Comparison of ENCODE assay signal across 14 cellular contexts in genomic region chr18:25289040-25289631, GRCh38.
DNase-seq lines count a peak whose midpoint lies in the region; ATAC-seq and TF ChIP-seq lines count a peak whose summit lies in the region.
"Had no signal": no experiment of that assay in that cellular context is flagged by ENCODE, and none has a peak within 500 bp of the region (broad histone marks: within the 10 kb centered on the region; RNA-seq: fewer than 3 reads in every experiment).

No MANE protein-coding gene starts in this region.

- no peaks in the 10 kb centered on the region for H3K4me1 ChIP-seq in testis
- H3K4me1 ChIP-seq: Peyer's patch had no signal

- peak overlapping the region; percentile 30 for H3K4me3 ChIP-seq in fibroblast of mammary gland (ENCODE audit: control insufficient read depth, low read depth, low read length)
- no peak overlapping the region for H3K4me3 ChIP-seq in testis
- H3K4me3 ChIP-seq: cardiac muscle cell, Peyer's patch, thoracic aorta had no signal

- WGBS in testis, 2 donors: 57 to 70% methylated on average over 9 of the region's 9 CpGs

- ATAC-seq in HG02610 (IDR thresholded peaks at IDR 0.05; ENCODE audit: unreplicated experiment) (no peak), GM18519 (IDR thresholded peaks at IDR 0.05; ENCODE audit: low FRiP score, unreplicated experiment) (no peak)
- ATAC-seq: activated CD8-positive, alpha-beta T cell treated with anti-CD3 and anti-CD28 coated beads for 36 hours had no signal

- no peaks in the 10 kb centered on the region for H3K36me3 ChIP-seq in testis (ENCODE audit: low read depth, missing control alignments)
- H3K36me3 ChIP-seq: cardiac muscle cell, Peyer's patch, thoracic aorta had no signal

- in situ Hi-C loops in SK-MEL-5 (cut with HindIII; ENCODE audit: low pct_unique_long_range_greater_than_20kb, low sequenced_read_pairs): no loop called here

- H3K9me3 ChIP-seq in testis: no peaks in the 10 kb centered on the region
- H3K9me3 ChIP-seq: Peyer's patch, thoracic aorta had no signal

- intact Hi-C loops in testis (cut with DNase I; ENCODE audit: low total_unique reads): no loop called here

- no peak overlapping the region for H3K27ac ChIP-seq in testis
- H3K27ac ChIP-seq: cardiac muscle cell, Peyer's patch, thoracic aorta had no signal

- TF ChIP-seq CTCF in fibroblast of mammary gland (conservative IDR thresholded peaks at IDR 0.05; ENCODE audit: control insufficient read depth, insufficient read depth, low read depth, low read length) (no peak), testis (IDR thresholded peaks at IDR 0.05) (no peak)

- DNase-seq in ELR (ENCODE audit: low read depth) (peak; percentile 75), SK-MEL-5 (ENCODE audit: low read depth, low spot score) (peak; percentile 90), fibroblast of mammary gland (ENCODE audit: low read depth) (peak; percentile 97), pons (ENCODE audit: low spot score) (peak; percentile 40), testis (no peak)
- DNase-seq in stimulated activated naive CD4-positive, alpha-beta T cell (lab: John Stamatoyannopoulos, UW): no peak
- DNase-seq: activated CD8-positive, alpha-beta T cell treated with anti-CD3 and anti-CD28 coated beads for 36 hours; immature natural killer cell; Peyer's patch; stimulated activated CD4-positive, alpha-beta T cell treated with anti-CD3 and anti-CD28 coated beads, Interleukin-15, amount 100 ng/mL, for 24 hours had no signal

- H3K27me3 ChIP-seq in testis: no peaks in the 10 kb centered on the region
- H3K27me3 ChIP-seq: cardiac muscle cell, Peyer's patch had no signal

- no peak for TF ChIP-seq POLR2A in testis (IDR thresholded peaks at IDR 0.05)

Comparison
In these comparisons a context has a peak if more than half of its experiments do, and no peak if none do; other contexts are left out.
1. DNase-seq: peak in ELR (single experiment), SK-MEL-5 (single experiment), fibroblast of mammary gland (single experiment) and pons (single experiment); none in stimulated activated naive CD4-positive, alpha-beta T cell (0 of 6) and testis (single experiment).